ENCODE assay signal across 34 cellular contexts in genomic region chr2:73366060-73366459, GRCh38.
"Had no signal": no experiment of that assay in that cellular context is flagged by ENCODE, and none has a peak within 500 bp of the region (broad histone marks: within the 10 kb centered on the region; RNA-seq: fewer than 3 reads in every experiment).

No MANE protein-coding gene starts in this region.

- H3K4me3 ChIP-seq: adrenal gland, ascending aorta, body of pancreas, breast epithelium, cardiac muscle cell had no signal

- FAIRE-seq: astrocyte had no signal

- DNase-seq: activated effector memory CD4-positive, alpha-beta T cell treated with anti-CD3 and anti-CD28 coated beads, Interleukin-2, amount 50 U/mL, for 16 hours; activated effector memory CD4-positive, alpha-beta T cell treated with Interleukin-2 at 50 U/mL for 16 hours; activated gamma-delta T cell; activated gamma-delta T cell treated with Interleukin-2 at 50 U/mL for 16 hours; activated naive CD4-positive, alpha-beta T cell; activated naive CD4-positive, alpha-beta T cell treated with anti-CD3 and anti-CD28 coated beads for 36 hours; activated naive CD4-positive, alpha-beta T cell treated with anti-CD3 and anti-CD28 coated beads, Interleukin-2, amount 10 ng/mL, durations not matched to agents 7 days and 5 days; activated naive CD4-positive, alpha-beta T cell treated with anti-CD3 and anti-CD28 coated beads, Interleukin-2, amount 50 U/mL, for 16 hours; activated naive CD4-positive, alpha-beta T cell treated with Interleukin-2 at 50 U/mL for 16 hours; activated naive CD8-positive, alpha-beta T cell treated with anti-CD3 and anti-CD28 coated beads for 36 hours; activated naive CD8-positive, alpha-beta T cell treated with anti-CD3 and anti-CD28 coated beads, Interleukin-2, amount 10 ng/mL, durations not matched to agents 7 days and 5 days; activated naive CD8-positive, alpha-beta T cell treated with anti-CD3 and anti-CD28 coated beads, Interleukin-2, amount 50 U/mL, for 24 hours; activated T-cell treated with anti-CD3 and anti-CD28 coated beads for 4 hours; activated T-cell treated with anti-CD3 and anti-CD28 coated beads, Interleukin-2, amount 50 U/mL, for 1 hour; activated T-cell treated with anti-CD3 and anti-CD28 coated beads, Interleukin-2, amount 50 U/mL, for 24 hours; activated T-cell treated with anti-CD3 and anti-CD28 coated beads, Interleukin-2, amount 50 U/mL, for 4 hours; activated T-cell treated with anti-CD3 and anti-CD28 coated beads, Interleukin-2, amount 50 U/mL, for 48 hours; activated T-cell treated with anti-CD3 and anti-CD28 coated beads, Interleukin-2, amount 50 U/mL, for 72 hours; adrenal gland; amniotic stem cell; amygdala; anterior cingulate cortex; aorta; body of pancreas; brain microvascular endothelial cell; caudate nucleus; central memory CD4-positive, alpha-beta T cell; cerebellar nuclear complex had no signal

- H3K4me1 ChIP-seq: adrenal gland, ascending aorta, body of pancreas, breast epithelium had no signal

- H3K36me3 ChIP-seq: adrenal gland, ascending aorta, brain microvascular endothelial cell, breast epithelium, cardiac muscle cell had no signal

- ATAC-seq: activated naive CD4-positive, alpha-beta T cell treated with anti-CD3 and anti-CD28 coated beads, Interleukin-2, amount 50 U/mL, for 72 hours; activated naive CD8-positive, alpha-beta T cell treated with anti-CD3 and anti-CD28 coated beads, Interleukin-2, amount 50 U/mL, for 24 hours; activated T-cell treated with anti-CD3 and anti-CD28 coated beads, Interleukin-2, amount 50 U/mL, for 4 hours; activated T-cell treated with anti-CD3 and anti-CD28 coated beads, Interleukin-2, amount 50 U/mL, for 72 hours; activated T-helper 17 cell treated with anti-CD3 and anti-CD28 coated beads, Interleukin-2, amount 50 U/mL, for 72 hours; body of pancreas had no signal

- H3K9me3 ChIP-seq: adrenal gland, ascending aorta, body of pancreas, breast epithelium had no signal

- H3K27me3 ChIP-seq: adrenal gland, ascending aorta, body of pancreas, brain microvascular endothelial cell, breast epithelium had no signal
